8 cellular contexts compared by ENCODE assay signal in genomic region chr5:132457371-132458225, GRCh38. TPM values are rescaled to one million over a fixed set of nuclear protein-coding genes. Genes with fewer than 3 reads are reported as not detected.
DNase-seq lines count a peak whose midpoint lies in the region; ATAC-seq and TF ChIP-seq lines count a peak whose summit lies in the region.

No MANE protein-coding gene starts in this region.

- H3F3A ChIP-seq in Loucy (ENCODE audit: low read depth): peaks cover 5% of the 10 kb centered on the region; the same call in 1 of the 2 replicates

- no peaks in the 10 kb centered on the region for H3K27me3 ChIP-seq in Loucy (ENCODE audit: insufficient read depth, low read length, poor library complexity, severe bottlenecking)

- H3K4me1 Mint-ChIP-seq in activated naive CD8-positive, alpha-beta T cell (ENCODE audit: low read depth): peaks cover 93% of the 10 kb centered on the region
- no peaks in the 10 kb centered on the region for H3K4me1 Mint-ChIP-seq in mesothelial cell of epicardium

- no peaks in the 10 kb centered on the region for H3K9me3 ChIP-seq in Loucy (ENCODE audit: insufficient read depth, low read depth, low read length)

- TF ChIP-seq CTCF in Loucy (conservative IDR thresholded peaks at IDR 0.05; ENCODE audit: low read length): no peak
- TF ChIP-seq CTCF in mesothelial cell of epicardium (IDR thresholded peaks at IDR 0.05; ENCODE audit: unreplicated experiment): no peak

- H2AFZ ChIP-seq in Loucy (ENCODE audit: low read length): no peak overlapping the region

- peak overlapping the region; percentile 56 for H3K4me3 Mint-ChIP-seq in activated naive CD8-positive, alpha-beta T cell
- H3K4me3 Mint-ChIP-seq in mesothelial cell of epicardium: no peak overlapping the region

- ATAC-seq in GM19035 (IDR thresholded peaks at IDR 0.05; ENCODE audit: unreplicated experiment) (peak; percentile 2), left colon (peak; percentile 9)

- peak overlapping the region; percentile 95 for H3K27ac Mint-ChIP-seq in activated naive CD8-positive, alpha-beta T cell
- no peak overlapping the region for H3K27ac Mint-ChIP-seq in mesothelial cell of epicardium

- H3K79me2 ChIP-seq in Loucy (ENCODE audit: insufficient read depth, low read length): peaks cover 40% of the 10 kb centered on the region

- DNase-seq in left colon: peak in 1 of 2 donors; percentile 49
- no peak for DNase-seq in NCI-H1436 treated with DMSO at 0.1 percent for 48 hours (lab: John Stamatoyannopoulos, UW)
- DNase-seq in mesothelial cell of epicardium (ENCODE audit: low spot score in 2 of 2, unreplicated experiment in 2 of 2): no peak
- DNase-seq in NCI-H2171 (lab: John Stamatoyannopoulos, UW): no peak
- DNase-seq in posterior vena cava (ENCODE audit: low spot score): no peak

- peaks cover 73% of the 10 kb centered on the region for H3K4me1 ChIP-seq in Loucy (ENCODE audit: insufficient read depth, low read length, poor library complexity, severe bottlenecking)

- H3K36me3 ChIP-seq in Loucy (ENCODE audit: insufficient read depth, low read length): no peaks in the 10 kb centered on the region; the same call in 1 of the 2 replicates

- no peaks in the 10 kb centered on the region for H4K20me1 ChIP-seq in Loucy (ENCODE audit: insufficient read depth, low read length, poor library complexity, severe bottlenecking)

- H3K27me3 Mint-ChIP-seq in activated naive CD8-positive, alpha-beta T cell: no peaks in the 10 kb centered on the region
- no peaks in the 10 kb centered on the region for H3K27me3 Mint-ChIP-seq in mesothelial cell of epicardium (ENCODE audit: low read depth)

- H3K9me3 Mint-ChIP-seq in activated naive CD8-positive, alpha-beta T cell (ENCODE audit: low read depth): no peaks in the 10 kb centered on the region
- peaks cover 5% of the 10 kb centered on the region for H3K9me3 Mint-ChIP-seq in mesothelial cell of epicardium

- peak overlapping the region; percentile 38 for H3K4me3 ChIP-seq in Loucy (ENCODE audit: low read length, poor library complexity, severe bottlenecking)

- H3K9ac ChIP-seq in Loucy (ENCODE audit: low read depth, low read length, poor library complexity, severe bottlenecking): peak overlapping the region; percentile 68

- H3K9me2 ChIP-seq in Loucy (replicated peaks; ENCODE audit: low read depth, low read length): no peaks in the 10 kb centered on the region

- H3K4me2 ChIP-seq in Loucy (ENCODE audit: low read depth, low read length, poor library complexity, severe bottlenecking): peak overlapping the region; percentile 75

- peaks cover 27% of the 10 kb centered on the region for H3K36me3 Mint-ChIP-seq in activated naive CD8-positive, alpha-beta T cell
- peaks cover 14% of the 10 kb centered on the region for H3K36me3 Mint-ChIP-seq in mesothelial cell of epicardium

- intact Hi-C loops in left colon (cut with DNase I, micrococcal nuclease): no loop called here
- intact Hi-C loops in posterior vena cava (cut with DNase I): no loop called here

RNA-seq across cellular contexts. Expression of gene IRF1, which starts 33.0 kb away (rescaled TPM):
- total RNA-seq in left colon: 100 to 1,000 TPM in 1 of 2 donors, 10 to 100 TPM in 1; 97.7 to 126 TPM
- total RNA-seq in mesothelial cell of epicardium: 33.1 to 35.6 TPM (median 33.3 TPM) in 3 replicates
- 10 to 100 TPM; 18.7 to 20.5 TPM for total RNA-seq in posterior vena cava
